In the genomic region with DNA sequence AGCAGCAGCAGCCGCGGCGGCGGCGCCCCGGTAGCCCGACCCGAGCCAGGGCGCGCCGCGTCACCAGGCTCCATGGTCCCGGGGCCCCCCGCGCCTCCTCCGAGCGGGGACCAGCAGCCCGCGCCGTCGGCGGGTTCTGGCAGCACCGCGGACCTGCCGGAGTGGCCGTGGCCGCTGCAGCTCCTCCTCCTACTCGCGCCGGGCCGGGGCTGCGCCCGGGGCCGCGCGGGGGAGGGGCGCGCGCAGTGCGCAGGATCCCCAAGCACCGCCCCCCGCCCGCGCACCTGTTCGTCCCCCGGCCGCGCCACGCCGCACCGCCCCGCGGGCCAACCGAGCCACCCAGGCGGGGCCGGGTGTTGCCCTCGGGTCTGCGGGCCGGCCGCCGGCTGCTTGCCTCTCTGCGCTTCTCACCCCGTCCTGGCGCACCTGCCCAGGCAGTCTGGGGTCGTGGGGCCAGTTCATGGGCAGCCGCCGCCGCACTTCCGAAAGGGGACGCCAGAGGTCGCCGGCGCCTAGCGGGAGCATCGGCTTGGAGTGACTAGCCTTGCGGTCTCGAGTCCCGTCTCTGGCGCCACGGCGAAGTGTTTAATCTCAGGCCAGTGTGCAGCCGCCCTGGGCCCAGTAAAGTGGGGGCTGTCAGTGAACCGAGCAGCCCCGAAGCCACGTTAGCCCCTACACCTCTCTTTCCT, we compare ENCODE assay signal across 8 cellular contexts.
DNase-seq lines count a peak whose midpoint lies in the region; ATAC-seq, FAIRE-seq and TF ChIP-seq lines count a peak whose summit lies in the region.

A gene (minus strand): TSS at position 163 of the 689 bp plus-strand sequence. CDS start 89 bp downstream, at position 74.

- H3K79me2 ChIP-seq in OCI-LY1 (ENCODE audit: insufficient read depth, low read length) = peaks cover 32% of the 10 kb centered on the region

- DNase-seq in COR-L47 (lab: John Stamatoyannopoulos, UW) (peak; percentile 44), HTR-8/SVneo (ENCODE audit: insufficient read length, low spot score) (peak; percentile 41), epithelial cell of prostate (ENCODE audit: low read depth, low spot score) (no peak)
- DNase-seq in activated CD8-positive, alpha-beta memory T cell treated with anti-CD3 and anti-CD28 coated beads, Interleukin-2, amount 50 U/mL, for 48 hours = peak; percentile 87
- peak; percentile 60 for DNase-seq in stimulated activated CD8-positive, alpha-beta memory T cell treated with anti-CD3 and anti-CD28 coated beads, Interleukin-7, amount 100 ng/mL, for 24 hours (ENCODE audit: low read depth)

- H3K36me3 ChIP-seq in OCI-LY1 (ENCODE audit: insufficient read depth, low read length) (no peaks in the 10 kb centered on the region), muscle layer of colon (ENCODE audit: insufficient read depth, low read length) (no peaks in the 10 kb centered on the region)

- FAIRE-seq in HTR-8/SVneo (lab: Jason Lieb, UNC) = no peak

- H3K27me3 ChIP-seq in OCI-LY1 (ENCODE audit: insufficient read depth, low read length) (no peaks in the 10 kb centered on the region), muscle layer of colon (ENCODE audit: control insufficient read depth in 1 of 2, insufficient read depth in 2 of 2, low read length in 2 of 2) (no peaks in the 10 kb centered on the region)

- H3K9ac ChIP-seq in OCI-LY1 (ENCODE audit: low read length) = peak within 1 kb of the TSS; percentile 83
- H3K9ac ChIP-seq in muscle layer of colon (ENCODE audit: low read length) = no peak within 1 kb of the TSS

- peak; percentile 66 for TF ChIP-seq CTCF in OCI-LY1 (IDR thresholded peaks at IDR 0.05; ENCODE audit: low read length)

- peak; percentile 59 for ATAC-seq in GM21360 (IDR thresholded peaks at IDR 0.05; ENCODE audit: unreplicated experiment)

- no peaks in the 10 kb centered on the region for H3K9me2 ChIP-seq in OCI-LY1 (ENCODE audit: low read depth, low read length)

- H3K4me1 ChIP-seq in OCI-LY1 (ENCODE audit: insufficient read depth, low read length, severe bottlenecking) = peaks cover 42% of the 10 kb centered on the region
- peaks cover 6% of the 10 kb centered on the region for H3K4me1 ChIP-seq in muscle layer of colon (ENCODE audit: insufficient read depth, low read length)

- peak within 1 kb of the TSS; percentile 91 for H3K4me2 ChIP-seq in OCI-LY1 (ENCODE audit: low read length)

- H3F3A ChIP-seq in OCI-LY1 (ENCODE audit: insufficient read depth, low read length) = no peaks in the 10 kb centered on the region

- H2AFZ ChIP-seq in OCI-LY1 (ENCODE audit: low read length) = 0 out of 2 replicates have a peak within 1 kb of the TSS, but pooled peaks have one; percentile 1

- H3K9me3 ChIP-seq in OCI-LY1 (ENCODE audit: low read length) (no peaks in the 10 kb centered on the region), muscle layer of colon (ENCODE audit: low read length) (no peaks in the 10 kb centered on the region)

- H3K4me3 ChIP-seq in OCI-LY1 (ENCODE audit: low read depth, low read length, poor library complexity, severe bottlenecking) = peak within 1 kb of the TSS; percentile 92
- peak within 1 kb of the TSS; percentile 46 to 47 for H3K4me3 ChIP-seq in muscle layer of colon (ENCODE audit: low read depth in 1 of 2, low read length in 2 of 2)

- no peaks in the 10 kb centered on the region for H4K20me1 ChIP-seq in OCI-LY1 (ENCODE audit: insufficient read depth, low read length)

- peak within 1 kb of the TSS; percentile 99 for H3K27ac ChIP-seq in OCI-LY1 (ENCODE audit: low read depth, low read length, poor library complexity, severe bottlenecking)
- H3K27ac ChIP-seq in epithelial cell of prostate = peak within 1 kb of the TSS; percentile 41
- no peak within 1 kb of the TSS for H3K27ac ChIP-seq in muscle layer of colon (ENCODE audit: low read depth, low read length)
